Comparison of ENCODE assay signal across 8 cellular contexts in genomic region chr7:55280031-55280454, GRCh38.
DNase-seq lines count a peak whose midpoint lies in the region; ATAC-seq, FAIRE-seq and TF ChIP-seq lines count a peak whose summit lies in the region.

No MANE protein-coding gene starts in this region.

- 3% methylated on average over 3 of the region's 3 CpGs for WGBS in HepG2 (ENCODE audit: low lambda C conversion rate)

- H3K9ac ChIP-seq in HepG2 (ENCODE audit: insufficient read depth, low read depth, low read length) = no peak overlapping the region

- CTCF ChIA-PET in HepG2 (lab: Yijun Ruan, JAX; ENCODE audit: low intra/inter-chr PET ratio, low total read pairs) = interaction anchor here (1.2 to 3.2 kb wide), 2 partner anchors 135 to 153 kb away, joined by 3 to 31 read pairs; no protein-coding TSS in a partner anchor

- in situ Hi-C loops in HepG2 (cut with HindIII; ENCODE audit: extremely low pct_ligation_motif_present, low pct_unique_long_range_greater_than_20kb) = no loop called here

- no peak overlapping the region for H3K27ac Mint-ChIP-seq in chondrocyte (ENCODE audit: unreplicated experiment)

- no peak overlapping the region for H2AFZ ChIP-seq in HepG2 (ENCODE audit: low read length)

- no peaks in the 10 kb centered on the region for H3K9me3 ChIP-seq in HepG2 (ENCODE audit: low read length)

- peaks cover 0 to 22% of the 10 kb centered on the region in 2 experiments; a peak in 3 of 5 replicates for H3K27me3 ChIP-seq in HepG2 (ENCODE audit: control insufficient read depth in 1 of 2, insufficient read depth in 2 of 2, low read length in 2 of 2)

- POLR2A ChIA-PET in HepG2 (lab: Yijun Ruan, JAX) = no interaction called here

- H3K36me3 ChIP-seq in HepG2 (replicated peaks in 1 of 2; ENCODE audit: control insufficient read depth in 1 of 2, insufficient read depth in 2 of 2, low read length in 2 of 2) = no peaks in the 10 kb centered on the region

- no peaks in the 10 kb centered on the region for H3K4me1 Mint-ChIP-seq in chondrocyte (ENCODE audit: low read depth)

- no peak overlapping the region for H3K4me3 Mint-ChIP-seq in chondrocyte (ENCODE audit: unreplicated experiment)

- no peaks in the 10 kb centered on the region for H3K4me1 ChIP-seq in HepG2 (ENCODE audit: insufficient read depth, low read length)

- TF ChIP-seq EP300 in HepG2 (IDR thresholded peaks at IDR 0.05; ENCODE audit: low read depth in 2 of 2, low read length in 2 of 2) (no peak), HepG2 (CRISPR knock-in tag; IDR thresholded peaks at IDR 0.05; ENCODE audit: borderline replicate concordance) (no peak)

- FAIRE-seq in HepG2 (lab: Jason Lieb, UNC) = peak; percentile 66

- H3K27ac ChIP-seq in HepG2 (ENCODE audit: extremely low read length, insufficient read depth, low read length) = no peak overlapping the region

- H3K27me3 Mint-ChIP-seq in chondrocyte (ENCODE audit: low read depth) = peaks cover 10% of the 10 kb centered on the region

- BruUV-seq in HepG2 (replicated peaks; lab: Mats Ljungman, UMichigan) = no TSS peak

- no peak overlapping the region for H3K4me3 ChIP-seq in HepG2 (replicated peaks in 1 of 3; ENCODE audit: insufficient read depth in 1 of 3, low read depth in 2 of 3, low read length in 3 of 3)

- peak; percentile 92 for TF ChIP-seq CTCF in chondrocyte (IDR thresholded peaks at IDR 0.05)
- TF ChIP-seq CTCF in HepG2 (CRISPR knock-in tag; IDR thresholded peaks at IDR 0.05) = peak; percentile 86

- TF ChIP-seq POLR2A in HepG2 (IDR thresholded peaks at IDR 0.05; ENCODE audit: insufficient read depth in 1 of 2, low read depth in 2 of 2, low read length in 2 of 2) = no peak

- DNase-seq in C1 segment of cervical spinal cord (lab: John Stamatoyannopoulos, UW) (peak in 11 of 14 donors; percentile 6 to 60 (median 24)), NCI-H345 (lab: John Stamatoyannopoulos, UW) (peak; percentile 83), chondrocyte (ENCODE audit: low spot score) (no peak), HepG2 (ENCODE audit: low spot score) (peak; percentile 55)
- peak; percentile 28 for DNase-seq in activated CD4-positive, alpha-beta T cell treated with anti-CD3 and anti-CD28 coated beads for 1 hour
- peak; percentile 6 to 67 (median 29) for DNase-seq in stimulated activated CD4-positive, alpha-beta T cell treated with anti-CD3 and anti-CD28 coated beads, TNF-alpha, amount 100 ng/mL, for 48 hours (ENCODE audit: low read depth in 3 of 3)

- H4K20me1 ChIP-seq in HepG2 (ENCODE audit: insufficient read depth, low read length) = no peaks in the 10 kb centered on the region

- intact Hi-C loops in HepG2 (cut with micrococcal nuclease; ENCODE audit: unreplicated experiment) = loop anchor here (1.0 to 10.0 kb wide), 2 partner anchors 65 to 135 kb away; no protein-coding TSS in a partner anchor

- ATAC-seq in GM18907 (IDR thresholded peaks at IDR 0.05; ENCODE audit: unreplicated experiment) (peak; percentile 95), HG03103 (IDR thresholded peaks at IDR 0.05; ENCODE audit: low read depth, unreplicated experiment) (peak; percentile 85), HepG2 (peak; percentile 93)

- no peaks in the 10 kb centered on the region for H3K9me3 Mint-ChIP-seq in chondrocyte (ENCODE audit: low read depth)

- H3K36me3 Mint-ChIP-seq in chondrocyte (ENCODE audit: low read depth) = no peaks in the 10 kb centered on the region

- no peak; the same call in 1 of the 2 replicates for TF ChIP-seq RAD21 in HepG2 (CRISPR knock-in tag; IDR thresholded peaks at IDR 0.05)

- peak overlapping the region; percentile 75; the same call in 1 of the 2 replicates for H3K4me2 ChIP-seq in HepG2 (ENCODE audit: low read depth, low read length)

- no peaks in the 10 kb centered on the region for H3K79me2 ChIP-seq in HepG2 (ENCODE audit: insufficient read depth, low read length)

TF ChIP-seq in HepG2, 621 proteins besides CTCF, POLR2A, EP300 and RAD21:
- TF ChIP-seq TOE1 (CRISPR knock-in tag; IDR thresholded peaks at IDR 0.05) (no peak), ATRX (CRISPR knock-in tag; IDR thresholded peaks at IDR 0.05; ENCODE audit: borderline replicate concordance) (no peak), ZNF160 (CRISPR knock-in tag; IDR thresholded peaks at IDR 0.05) (no peak), CEBPZ (IDR thresholded peaks at IDR 0.05; ENCODE audit: low read length) (no peak), ZNF230 (CRISPR knock-in tag; IDR thresholded peaks at IDR 0.05) (peak; percentile 87; the same call in 1 of the 2 replicates), ZNF557 (CRISPR knock-in tag; IDR thresholded peaks at IDR 0.05) (no peak), SMC3 (IDR thresholded peaks at IDR 0.05; ENCODE audit: low read length) (peak; percentile 75), ARID3A (IDR thresholded peaks at IDR 0.05; ENCODE audit: low read depth, low read length) (peak; percentile 45; the same call in 1 of the 2 replicates), JDP2 (CRISPR knock-in tag; IDR thresholded peaks at IDR 0.05; ENCODE audit: borderline replicate concordance) (no peak), ERF (CRISPR knock-in tag; IDR thresholded peaks at IDR 0.05) (0 out of 2 replicates have a peak, but pooled peaks have one; percentile 34), STAG1 (CRISPR knock-in tag; IDR thresholded peaks at IDR 0.05) (peak; percentile 89), ZNF501 (CRISPR knock-in tag; IDR thresholded peaks at IDR 0.05) (0 out of 2 replicates have a peak, but pooled peaks have one; percentile 28)
